In the genomic region with DNA sequence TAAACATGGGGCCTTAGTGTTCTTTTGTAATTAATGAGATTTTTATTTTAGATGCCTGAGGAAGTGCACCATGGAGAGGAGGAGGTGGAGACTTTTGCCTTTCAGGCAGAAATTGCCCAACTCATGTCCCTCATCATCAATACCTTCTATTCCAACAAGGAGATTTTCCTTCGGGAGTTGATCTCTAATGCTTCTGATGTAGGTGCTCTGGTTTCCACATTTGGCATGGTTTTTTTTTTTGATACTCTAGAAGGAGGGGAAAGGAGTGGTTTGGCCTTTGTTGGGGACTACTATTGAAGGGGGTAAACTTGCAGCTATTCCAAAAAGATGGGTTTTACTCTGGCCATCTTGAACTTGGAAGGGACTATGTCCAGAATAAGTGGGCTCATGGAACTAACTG, we compare ENCODE assay signal across 8 cellular contexts. TPM values are rescaled to one million over a fixed set of nuclear protein-coding genes. Genes with fewer than 3 reads are reported as not detected.
DNase-seq lines count a peak whose midpoint lies in the region; ATAC-seq and TF ChIP-seq lines count a peak whose summit lies in the region.

No MANE protein-coding gene starts in this region.

- no peak for TF ChIP-seq EP300 in tibial nerve (IDR thresholded peaks at IDR 0.05)

- no peak for DNase-seq in activated naive CD4-positive, alpha-beta T cell treated with anti-CD3 and anti-CD28 coated beads for 36 hours
- DNase-seq in activated naive CD4-positive, alpha-beta T cell treated with anti-CD3 and anti-CD28 coated beads, Interleukin-2, amount 50 U/mL, for 16 hours, result no peak
- DNase-seq in astrocyte of the spinal cord (ENCODE audit: low read depth, low spot score), result no peak
- DNase-seq in right lobe of liver, result no peak
- no peak for DNase-seq in tibial nerve (ENCODE audit: low spot score in 2 of 2)
- DNase-seq in amygdala (lab: John Stamatoyannopoulos, UW), result no peak
- no peak for DNase-seq in DMS 273 treated with DMSO at 0.1 percent for 48 hours (lab: John Stamatoyannopoulos, UW)

- H3K27me3 ChIP-seq in right lobe of liver, result no peaks in the 10 kb centered on the region
- no peaks in the 10 kb centered on the region for H3K27me3 ChIP-seq in tibial nerve

- TF ChIP-seq CTCF in astrocyte of the spinal cord (IDR thresholded peaks at IDR 0.05; ENCODE audit: low read depth, low read length), result no peak
- TF ChIP-seq CTCF in right lobe of liver (IDR thresholded peaks at IDR 0.05), result no peak
- TF ChIP-seq CTCF in tibial nerve (IDR thresholded peaks at IDR 0.05), result no peak

- H3K4me3 Mint-ChIP-seq in activated naive CD4-positive, alpha-beta T cell treated with anti-CD3 and anti-CD28 coated beads for 36 hours, result peak overlapping the region; percentile 95

- H3K4me3 ChIP-seq in astrocyte of the spinal cord (ENCODE audit: low read depth, low read length) (peak overlapping the region; percentile 100), right lobe of liver (peak overlapping the region; percentile 67 to 73 (median 73)), tibial nerve (peak overlapping the region; percentile 73 to 95 (median 84))

- H3K4me1 Mint-ChIP-seq in activated naive CD4-positive, alpha-beta T cell treated with anti-CD3 and anti-CD28 coated beads for 36 hours (ENCODE audit: low read depth), result peaks cover 61% of the 10 kb centered on the region

- no peak for ATAC-seq in right lobe of liver
- ATAC-seq in GM18511 (IDR thresholded peaks at IDR 0.05; ENCODE audit: unreplicated experiment), result no peak

- no peaks in the 10 kb centered on the region for H3K9me3 Mint-ChIP-seq in activated naive CD4-positive, alpha-beta T cell treated with anti-CD3 and anti-CD28 coated beads for 36 hours

- 7% methylated on average over 1 of the region's 1 CpG for WGBS in right lobe of liver (ENCODE audit: insufficient coverage, low coverage, low lambda C conversion rate, missing lambda C conversion rate)
- 59% methylated on average over 1 of the region's 1 CpG for WGBS in tibial nerve, 2 donors

- peak overlapping the region; percentile 97 for H3K27ac Mint-ChIP-seq in activated naive CD4-positive, alpha-beta T cell treated with anti-CD3 and anti-CD28 coated beads for 36 hours

- peaks cover 67% of the 10 kb centered on the region for H3K36me3 Mint-ChIP-seq in activated naive CD4-positive, alpha-beta T cell treated with anti-CD3 and anti-CD28 coated beads for 36 hours (ENCODE audit: low read depth)

- TF ChIP-seq POLR2A in right lobe of liver (IDR thresholded peaks at IDR 0.05) (no peak), tibial nerve (IDR thresholded peaks at IDR 0.05) (no peak)

- intact Hi-C loops in activated naive CD4-positive, alpha-beta T cell treated with anti-CD3 and anti-CD28 coated beads for 36 hours (cut with micrococcal nuclease), result no loop called here
- intact Hi-C loops in right lobe of liver (cut with DNase I), result no loop called here

- peaks cover 0 to 47% (median 2%) of the 10 kb centered on the region in 4 donors for H3K4me1 ChIP-seq in right lobe of liver
- H3K4me1 ChIP-seq in tibial nerve, result peaks cover 0 to 55% (median 18%) of the 10 kb centered on the region in 4 donors

- H3K9me3 ChIP-seq in right lobe of liver, result no peaks in the 10 kb centered on the region
- H3K9me3 ChIP-seq in tibial nerve, result no peaks in the 10 kb centered on the region

- in situ Hi-C loops in astrocyte of the spinal cord (cut with HindIII; ENCODE audit: low sequenced_read_pairs), result no loop called here

- CTCF ChIA-PET in activated naive CD4-positive, alpha-beta T cell treated with anti-CD3 and anti-CD28 coated beads for 36 hours (lab: Charles Lee), result interaction anchor here (0.5 to 8.0 kb wide), 3 partner anchors 7 to 81 kb away, joined by 3 to 66 read pairs (median 6); a partner anchor contains a TSS

- peaks cover 7 to 52% (median 41%) of the 10 kb centered on the region in 4 donors for H3K36me3 ChIP-seq in right lobe of liver
- H3K36me3 ChIP-seq in tibial nerve, result peaks cover 6 to 50% (median 22%) of the 10 kb centered on the region in 3 donors

- H3K27ac ChIP-seq in right lobe of liver (peak overlapping the region; percentile 100), tibial nerve (peak overlapping the region; percentile 95 to 100 (median 98))

- peaks cover 4% of the 10 kb centered on the region for H3K27me3 Mint-ChIP-seq in activated naive CD4-positive, alpha-beta T cell treated with anti-CD3 and anti-CD28 coated beads for 36 hours (ENCODE audit: low read depth)

RNA-seq across cellular contexts. Expression of a gene that starts 1.7 kb away (rescaled TPM):
- 1,000 to 10,000 TPM; 1,951 to 2,044 TPM for total RNA-seq in activated naive CD4-positive, alpha-beta T cell treated with anti-CD3 and anti-CD28 coated beads for 36 hours
- total RNA-seq in right lobe of liver (100 to 1,000 TPM; 183 to 566 (median 345) TPM), tibial nerve (100 to 1,000 TPM; 485 to 580 (median 543) TPM)

RNA-seq across cellular contexts. Expression of a gene that starts 8.7 kb away (rescaled TPM):
- 1 to 10 TPM; 7.2 to 7.3 TPM for total RNA-seq in activated naive CD4-positive, alpha-beta T cell treated with anti-CD3 and anti-CD28 coated beads for 36 hours
- total RNA-seq in right lobe of liver (10 to 100 TPM; 15.1 to 29.0 (median 20.9) TPM), tibial nerve (10 to 100 TPM; 28.0 to 34.1 (median 33.1) TPM)

RNA-seq across cellular contexts. Expression of a gene that starts 16.8 kb away (rescaled TPM):
- 1 to 10 TPM; 9.1 to 9.6 TPM for total RNA-seq in activated naive CD4-positive, alpha-beta T cell treated with anti-CD3 and anti-CD28 coated beads for 36 hours
- total RNA-seq in right lobe of liver (10 to 100 TPM in 3 of 6 experiments, 1 to 10 TPM in 3; 2.5 to 30.2 (median 10.8) TPM), tibial nerve (10 to 100 TPM; 12.7 to 20.7 (median 16.0) TPM)

RNA-seq across cellular contexts. Expression of a gene that starts 21.7 kb away (rescaled TPM):
- total RNA-seq in activated naive CD4-positive, alpha-beta T cell treated with anti-CD3 and anti-CD28 coated beads for 36 hours, result not detected
- total RNA-seq in right lobe of liver (not detected), tibial nerve (under 1 TPM in 1 of 4 donors, not detected in 3; 0.42 TPM)

RNA-seq across cellular contexts. Expression of a gene that starts 25.2 kb away (rescaled TPM):
- 10 to 100 TPM; 32.7 to 33.4 TPM for total RNA-seq in activated naive CD4-positive, alpha-beta T cell treated with anti-CD3 and anti-CD28 coated beads for 36 hours
- total RNA-seq in right lobe of liver, result 10 to 100 TPM; 27.4 to 51.3 (median 31.4) TPM
- 10 to 100 TPM; 51.4 to 83.1 (median 63.8) TPM for total RNA-seq in tibial nerve
